ENCODE assay signal across 35 cellular contexts in the genomic region with DNA sequence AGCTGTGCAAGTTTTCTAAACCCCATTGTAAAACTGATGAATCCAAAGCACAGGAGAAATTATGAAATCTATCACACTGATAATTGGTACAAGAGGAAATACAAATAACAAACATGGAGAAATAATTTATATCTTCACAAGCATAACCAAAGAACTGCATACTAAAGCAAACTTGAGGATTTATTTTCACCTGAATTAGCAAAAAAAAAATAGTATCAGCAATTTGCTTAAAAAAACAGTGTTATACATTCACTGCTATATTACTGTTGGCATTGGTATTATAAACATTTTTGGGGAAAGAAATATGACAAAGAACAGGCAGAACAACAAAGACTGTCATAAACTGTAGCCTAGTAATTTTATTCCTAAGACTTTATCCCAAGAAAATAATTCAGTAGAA.
"Had no signal": no experiment of that assay in that cellular context is flagged by ENCODE, and none has a peak within 500 bp of the region (broad histone marks: within the 10 kb centered on the region; RNA-seq: fewer than 3 reads in every experiment).

No MANE protein-coding gene starts in this region.

- H3K9me3 ChIP-seq: adrenal gland, body of pancreas, esophagus muscularis mucosa, gastrocnemius medialis, heart right ventricle had no signal

- DNase-seq: activated B cell treated with CpG ODN at 0.5 μM for 24 hours; activated CD4-positive, alpha-beta T cell treated with anti-CD3 and anti-CD28 coated beads for 48 hours; activated CD4-positive, alpha-beta T cell treated with anti-CD3 and anti-CD28 coated beads, Interleukin-2, amount 50 U/mL, for 1 hour; activated CD4-positive, alpha-beta T cell treated with anti-CD3 and anti-CD28 coated beads, Interleukin-2, amount 50 U/mL, for 48 hours; activated CD8-positive, alpha-beta memory T cell treated with anti-CD3 and anti-CD28 coated beads for 24 hours; activated CD8-positive, alpha-beta T cell treated with anti-CD3 and anti-CD28 coated beads for 36 hours; activated effector memory CD4-positive, alpha-beta T cell treated with anti-CD3 and anti-CD28 coated beads, Interleukin-2, amount 50 U/mL, for 16 hours; activated naive CD4-positive, alpha-beta T cell treated with anti-CD3 and anti-CD28 coated beads for 36 hours; activated naive CD8-positive, alpha-beta T cell treated with anti-CD3 and anti-CD28 coated beads for 36 hours; activated naive CD8-positive, alpha-beta T cell treated with anti-CD3 and anti-CD28 coated beads, Interleukin-2, amount 50 U/mL, for 24 hours; activated T-cell treated with anti-CD3 and anti-CD28 coated beads, Interleukin-2, amount 50 U/mL, for 4 hours; amygdala; aorta; body of pancreas; caudate nucleus; cortex of kidney; dorsolateral prefrontal cortex; effector memory CD4-positive, alpha-beta T cell; endodermal cell; erythroblast; foreskin keratinocyte; gastrocnemius medialis; glutamatergic neuron; heart right ventricle; T-helper 1 cell; T-helper 17 cell; T1000; WERI-Rb-1 had no signal

- ATAC-seq: activated CD4-positive, CD25-positive, alpha-beta regulatory T cell treated with anti-CD3 and anti-CD28 coated beads, Interleukin-2, amount 50 U/mL, for 24 hours; activated CD8-positive, alpha-beta T cell treated with anti-CD3 and anti-CD28 coated beads for 36 hours; activated naive CD8-positive, alpha-beta T cell treated with anti-CD3 and anti-CD28 coated beads, Interleukin-2, amount 50 U/mL, for 24 hours; activated T-cell treated with anti-CD3 and anti-CD28 coated beads, Interleukin-2, amount 50 U/mL, for 4 hours; body of pancreas; foreskin keratinocyte; gastrocnemius medialis; T-helper 17 cell had no signal

- H3K36me3 ChIP-seq: adrenal gland, esophagus muscularis mucosa, gastrocnemius medialis, heart right ventricle, WERI-Rb-1 had no signal

- H3K36me3 Mint-ChIP-seq: activated naive CD4-positive, alpha-beta T cell treated with anti-CD3 and anti-CD28 coated beads, Interleukin-2, amount 50 U/mL, for 24 hours; activated naive CD8-positive, alpha-beta T cell treated with anti-CD3 and anti-CD28 coated beads for 36 hours had no signal

- H3K27me3 Mint-ChIP-seq: activated B cell treated with CpG ODN at 0.5 μM for 24 hours; activated naive CD8-positive, alpha-beta T cell treated with anti-CD3 and anti-CD28 coated beads, Interleukin-2, amount 50 U/mL, for 24 hours had no signal

- H3K4me3 Mint-ChIP-seq: activated B cell treated with CpG ODN at 0.5 μM for 24 hours; activated CD8-positive, alpha-beta T cell treated with anti-CD3 and anti-CD28 coated beads for 36 hours; activated naive CD4-positive, alpha-beta T cell treated with anti-CD3 and anti-CD28 coated beads for 36 hours; activated naive CD4-positive, alpha-beta T cell treated with anti-CD3 and anti-CD28 coated beads, Interleukin-2, amount 50 U/mL, for 24 hours; activated naive CD8-positive, alpha-beta T cell treated with anti-CD3 and anti-CD28 coated beads for 36 hours; activated naive CD8-positive, alpha-beta T cell treated with anti-CD3 and anti-CD28 coated beads, Interleukin-2, amount 50 U/mL, for 24 hours; activated T-cell treated with anti-CD3 and anti-CD28 coated beads, Interleukin-2, amount 50 U/mL, for 4 hours; activated T-helper 1 cell treated with anti-CD3 and anti-CD28 coated beads, Interleukin-12 subunit alpha, Interleukin-12 subunit beta, Interleukin-2, Interleukin-4 antibody, amounts not matched to agents 30 ng/mL and 10 ng/mL and 1 ng/mL, durations not matched to agents 14 hours and 24 hours and 36 hours; endodermal cell; T-helper 17 cell; T-helper 2 cell treated with Interferon-gamma antibody and Interleukin-4, amounts not matched to agents 5 μg/mL and 100 μg/mL, for 36 hours had no signal

- H3K27me3 ChIP-seq: adrenal gland, body of pancreas, esophagus muscularis mucosa, foreskin keratinocyte, gastrocnemius medialis, heart right ventricle had no signal

- H3K4me1 Mint-ChIP-seq: activated B cell treated with CpG ODN at 0.5 μM for 24 hours; activated naive CD4-positive, alpha-beta T cell treated with anti-CD3 and anti-CD28 coated beads, Interleukin-2, amount 50 U/mL, for 24 hours; activated naive CD8-positive, alpha-beta T cell treated with anti-CD3 and anti-CD28 coated beads for 36 hours; activated naive CD8-positive, alpha-beta T cell treated with anti-CD3 and anti-CD28 coated beads, Interleukin-2, amount 50 U/mL, for 24 hours; endodermal cell; T-helper 17 cell had no signal

- H3K9me3 Mint-ChIP-seq: activated B cell treated with CpG ODN at 0.5 μM for 24 hours; activated CD8-positive, alpha-beta T cell treated with anti-CD3 and anti-CD28 coated beads for 36 hours; activated naive CD4-positive, alpha-beta T cell treated with anti-CD3 and anti-CD28 coated beads for 36 hours; activated naive CD4-positive, alpha-beta T cell treated with anti-CD3 and anti-CD28 coated beads, Interleukin-2, amount 50 U/mL, for 24 hours; activated naive CD8-positive, alpha-beta T cell treated with anti-CD3 and anti-CD28 coated beads for 36 hours; activated T-cell treated with anti-CD3 and anti-CD28 coated beads, Interleukin-2, amount 50 U/mL, for 4 hours; activated T-helper 1 cell treated with anti-CD3 and anti-CD28 coated beads, Interleukin-12 subunit alpha, Interleukin-12 subunit beta, Interleukin-2, Interleukin-4 antibody, amounts not matched to agents 30 ng/mL and 10 ng/mL and 1 ng/mL, durations not matched to agents 14 hours and 24 hours and 36 hours; activated T-helper 2 cell treated with anti-CD3 and anti-CD28 coated beads, Interferon-gamma antibody, Interleukin-2, Interleukin-4, amounts not matched to agents 10 μg/mL and 5 μg/mL and 100 μg/mL, durations not matched to agents 14 hours and 24 hours and 36 hours; endodermal cell; T-helper 2 cell treated with Interferon-gamma antibody and Interleukin-4, amounts not matched to agents 5 μg/mL and 100 μg/mL, for 36 hours had no signal

- H3K4me1 ChIP-seq: adrenal gland, body of pancreas, esophagus muscularis mucosa, foreskin keratinocyte, gastrocnemius medialis had no signal

- H3K27ac Mint-ChIP-seq: activated B cell treated with CpG ODN at 0.5 μM for 24 hours; activated CD8-positive, alpha-beta T cell treated with anti-CD3 and anti-CD28 coated beads for 36 hours; activated naive CD4-positive, alpha-beta T cell treated with anti-CD3 and anti-CD28 coated beads for 36 hours; activated naive CD4-positive, alpha-beta T cell treated with anti-CD3 and anti-CD28 coated beads, Interleukin-2, amount 50 U/mL, for 24 hours; activated naive CD8-positive, alpha-beta T cell treated with anti-CD3 and anti-CD28 coated beads for 36 hours; activated naive CD8-positive, alpha-beta T cell treated with anti-CD3 and anti-CD28 coated beads, Interleukin-2, amount 50 U/mL, for 24 hours; activated T-helper 1 cell treated with anti-CD3 and anti-CD28 coated beads, Interleukin-12 subunit alpha, Interleukin-12 subunit beta, Interleukin-2, Interleukin-4 antibody, amounts not matched to agents 30 ng/mL and 10 ng/mL and 1 ng/mL, durations not matched to agents 14 hours and 24 hours and 36 hours; activated T-helper 2 cell treated with anti-CD3 and anti-CD28 coated beads, Interferon-gamma antibody, Interleukin-2, Interleukin-4, amounts not matched to agents 10 μg/mL and 5 μg/mL and 100 μg/mL, durations not matched to agents 14 hours and 24 hours and 36 hours; endodermal cell; T-helper 17 cell; T-helper 2 cell treated with Interferon-gamma antibody and Interleukin-4, amounts not matched to agents 5 μg/mL and 100 μg/mL, for 36 hours had no signal

- H3K27ac ChIP-seq: body of pancreas, dorsolateral prefrontal cortex, esophagus muscularis mucosa, foreskin keratinocyte, gastrocnemius medialis, WERI-Rb-1 had no signal

- H3K4me3 ChIP-seq: adrenal gland, body of pancreas, dorsolateral prefrontal cortex, esophagus muscularis mucosa, gastrocnemius medialis, heart right ventricle had no signal
